ENCODE assay signal across 9 cellular contexts in the genomic region with DNA sequence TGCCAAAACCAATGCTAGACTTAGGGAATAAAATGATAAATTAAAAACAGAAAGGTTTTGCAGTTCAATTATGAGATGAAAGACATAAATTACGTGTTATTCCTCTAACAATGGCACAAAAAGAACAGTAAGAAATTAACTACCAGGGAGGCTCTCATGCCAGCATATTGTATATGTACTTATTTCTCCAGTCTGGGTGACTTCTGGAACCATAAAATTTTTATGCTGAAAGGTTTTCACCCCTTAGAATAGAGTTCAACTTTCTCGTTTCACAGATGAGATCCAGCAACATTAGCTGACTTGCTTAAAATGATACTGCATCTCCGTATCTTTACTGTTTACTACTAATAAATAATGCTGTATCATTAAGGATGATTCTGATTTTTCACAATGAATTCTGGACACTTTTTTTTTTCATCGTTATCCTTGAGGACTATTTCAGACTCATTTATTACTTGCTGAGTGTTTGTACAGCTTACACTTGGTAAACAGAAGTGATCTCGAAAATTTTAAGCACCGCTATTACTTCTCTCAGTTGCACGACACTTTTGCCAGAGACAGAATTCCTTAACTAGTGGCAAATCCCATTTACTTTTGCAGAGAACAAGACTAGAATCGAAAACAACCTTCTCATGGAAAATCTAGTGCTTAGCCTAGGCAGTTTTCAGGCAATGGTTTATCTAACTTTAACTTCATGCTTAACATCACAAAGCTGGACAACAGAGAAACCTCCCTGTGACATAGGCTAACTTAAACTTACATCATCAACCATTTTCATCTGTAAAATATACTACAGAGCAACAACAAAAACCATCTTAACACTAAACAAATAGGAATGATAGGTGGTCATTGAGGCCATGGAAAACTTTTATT. TPM values are rescaled to one million over a fixed set of nuclear protein-coding genes. Genes with fewer than 3 reads are reported as not detected.
A peak's percentile ranks its signal among the peaks of the same experiment; 100 is the strongest.
DNase-seq lines count a peak whose midpoint lies in the region; TF ChIP-seq lines count a peak whose summit lies in the region.
"Had no signal": no experiment of that assay in that cellular context is flagged by ENCODE, and none has a peak within 500 bp of the region (broad histone marks: within the 10 kb centered on the region; RNA-seq: fewer than 3 reads in every experiment).

No MANE protein-coding gene starts in this region.

- peak overlapping the region; percentile 8 to 21 for H3K4me3 Mint-ChIP-seq in CD14-positive monocyte
- H3K4me3 Mint-ChIP-seq in IgD-negative memory B cell = peak overlapping the region in 2 of 4 donors; percentile 94

- H3K36me3 ChIP-seq in neural cell (ENCODE audit: insufficient read depth, low read length) = peaks cover 17% of the 10 kb centered on the region

- no peaks in the 10 kb centered on the region for H3K27me3 ChIP-seq in neural cell (ENCODE audit: insufficient read depth, low read depth, low read length)

- H3K27ac Mint-ChIP-seq in CD14-positive monocyte (peak overlapping the region in 4 of 7 donors; percentile 51 to 70 (median 69)), IgD-negative memory B cell (peak overlapping the region in 2 of 3 donors; percentile 55 to 76)

- H3K36me3 Mint-ChIP-seq in CD14-positive monocyte (peaks cover 34 to 43% of the 10 kb centered on the region in 2 donors), IgD-negative memory B cell (peaks cover 2% of the 10 kb centered on the region)

- H3F3A ChIP-seq in neural cell (ENCODE audit: insufficient read depth, low read length, poor library complexity, severe bottlenecking) = no peaks in the 10 kb centered on the region

- H3K4me2 ChIP-seq in neural cell (ENCODE audit: low read length) = peak overlapping the region; percentile 72

- no peak for TF ChIP-seq EP300 in neural cell (conservative IDR thresholded peaks at IDR 0.05; ENCODE audit: poor library complexity, severe bottlenecking)

- H3K27me3 Mint-ChIP-seq in CD14-positive monocyte (ENCODE audit: low read depth in 3 of 3) = peaks cover 0 to 2% (median 0%) of the 10 kb centered on the region in 3 donors
- no peaks in the 10 kb centered on the region for H3K27me3 Mint-ChIP-seq in IgD-negative memory B cell

- no peak for TF ChIP-seq RAD21 in neural cell (conservative IDR thresholded peaks at IDR 0.05)

- no peaks in the 10 kb centered on the region for H3K9me2 ChIP-seq in neural cell (ENCODE audit: insufficient read depth, low read length)

- H3K4me3 ChIP-seq in coronary artery (peak overlapping the region; percentile 81), neural cell (ENCODE audit: low read length) (peak overlapping the region; percentile 89)

- no peaks in the 10 kb centered on the region for H3K9me3 ChIP-seq in neural cell (ENCODE audit: low read length)

- intact Hi-C loops in CD14-positive monocyte (cut with micrococcal nuclease) = loop anchor here in 1 of 2 donors (10.0 kb wide), 1 partner anchor 231 kb away; a partner anchor contains a TSS

- no peaks in the 10 kb centered on the region for H3K9me3 Mint-ChIP-seq in CD14-positive monocyte
- no peaks in the 10 kb centered on the region for H3K9me3 Mint-ChIP-seq in IgD-negative memory B cell

- H4K20me1 ChIP-seq in neural cell (ENCODE audit: insufficient read depth) = peaks cover 11% of the 10 kb centered on the region

- H3K9ac ChIP-seq in neural cell (ENCODE audit: low read length) = no peak overlapping the region

- H3K4me1 Mint-ChIP-seq in CD14-positive monocyte (peaks cover 28% of the 10 kb centered on the region), IgD-negative memory B cell (peaks cover 22 to 33% (median 28%) of the 10 kb centered on the region in 3 donors)

- no peak overlapping the region for H2AFZ ChIP-seq in neural cell (ENCODE audit: low read depth, low read length)

- H3K27ac ChIP-seq in coronary artery (peak overlapping the region in 1 of 2 donors; percentile 71), neural cell (ENCODE audit: low read length) (no peak overlapping the region)

- TF ChIP-seq CTCF in CD14-positive monocyte (IDR thresholded peaks at IDR 0.05) = no peak
- no peak for TF ChIP-seq CTCF in coronary artery (IDR thresholded peaks at IDR 0.05)
- no peak for TF ChIP-seq CTCF in neural cell (IDR thresholded peaks at IDR 0.05; ENCODE audit: poor library complexity, severe bottlenecking)

- DNase-seq in CD14-positive monocyte (ENCODE audit: low spot score) (no peak), coronary artery (ENCODE audit: low spot score) (no peak), DMS114 treated with DMSO at 0.1 percent for 48 hours (lab: John Stamatoyannopoulos, UW; ENCODE audit: unreplicated experiment) (no peak), NCI-H524 (lab: John Stamatoyannopoulos, UW) (no peak), NCI-H2107 treated with DMSO at 0.1 percent for 48 hours (lab: John Stamatoyannopoulos, UW; ENCODE audit: unreplicated experiment) (no peak)
- no peak for DNase-seq in effector CD8-positive, alpha-beta T cell (lab: John Stamatoyannopoulos, UW)
- DNase-seq: NCI-H446 treated with DMSO at 0.1 percent for 48 hours had no signal

- peaks cover 82% of the 10 kb centered on the region for H3K79me2 ChIP-seq in neural cell (replicated peaks; ENCODE audit: insufficient read depth, low read length)

TF ChIP-seq in neural cell, 6 proteins besides CTCF, POLR2A, EP300 and RAD21:
- TF ChIP-seq POLR2AphosphoS5 (IDR thresholded peaks at IDR 0.05) (no peak), SMC3 (conservative IDR thresholded peaks at IDR 0.05; ENCODE audit: poor library complexity) (no peak), MXI1 (conservative IDR thresholded peaks at IDR 0.05; ENCODE audit: poor library complexity, severe bottlenecking) (no peak), EZH2 (IDR thresholded peaks at IDR 0.05; ENCODE audit: borderline replicate concordance, insufficient read depth, low read length, poor library complexity, severe bottlenecking) (no peak)
- TF ChIP-seq, protein P1, sequence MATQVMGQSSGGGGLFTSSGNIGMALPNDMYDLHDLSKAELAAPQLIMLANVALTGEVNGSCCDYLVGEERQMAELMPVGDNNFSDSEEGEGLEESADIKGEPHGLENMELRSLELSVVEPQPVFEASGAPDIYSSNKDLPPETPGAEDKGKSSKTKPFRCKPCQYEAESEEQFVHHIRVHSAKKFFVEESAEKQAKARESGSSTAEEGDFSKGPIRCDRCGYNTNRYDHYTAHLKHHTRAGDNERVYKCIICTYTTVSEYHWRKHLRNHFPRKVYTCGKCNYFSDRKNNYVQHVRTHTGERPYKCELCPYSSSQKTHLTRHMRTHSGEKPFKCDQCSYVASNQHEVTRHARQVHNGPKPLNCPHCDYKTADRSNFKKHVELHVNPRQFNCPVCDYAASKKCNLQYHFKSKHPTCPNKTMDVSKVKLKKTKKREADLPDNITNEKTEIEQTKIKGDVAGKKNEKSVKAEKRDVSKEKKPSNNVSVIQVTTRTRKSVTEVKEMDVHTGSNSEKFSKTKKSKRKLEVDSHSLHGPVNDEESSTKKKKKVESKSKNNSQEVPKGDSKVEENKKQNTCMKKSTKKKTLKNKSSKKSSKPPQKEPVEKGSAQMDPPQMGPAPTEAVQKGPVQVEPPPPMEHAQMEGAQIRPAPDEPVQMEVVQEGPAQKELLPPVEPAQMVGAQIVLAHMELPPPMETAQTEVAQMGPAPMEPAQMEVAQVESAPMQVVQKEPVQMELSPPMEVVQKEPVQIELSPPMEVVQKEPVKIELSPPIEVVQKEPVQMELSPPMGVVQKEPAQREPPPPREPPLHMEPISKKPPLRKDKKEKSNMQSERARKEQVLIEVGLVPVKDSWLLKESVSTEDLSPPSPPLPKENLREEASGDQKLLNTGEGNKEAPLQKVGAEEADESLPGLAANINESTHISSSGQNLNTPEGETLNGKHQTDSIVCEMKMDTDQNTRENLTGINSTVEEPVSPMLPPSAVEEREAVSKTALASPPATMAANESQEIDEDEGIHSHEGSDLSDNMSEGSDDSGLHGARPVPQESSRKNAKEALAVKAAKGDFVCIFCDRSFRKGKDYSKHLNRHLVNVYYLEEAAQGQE (IDR thresholded peaks at IDR 0.05; ENCODE audit: borderline replicate concordance) = no peak

RNA-seq across cellular contexts. Expression of a gene that starts 2.7 kb away (rescaled TPM):
- 10 to 100 TPM in 1 of 2 donors, 1 to 10 TPM in 1; 7.6 to 15.8 TPM for polyA plus RNA-seq in CD14-positive monocyte
- polyA plus RNA-seq in IgD-negative memory B cell = 61.0 TPM
- 174 and 194 TPM in 2 replicates for polyA plus RNA-seq in neural cell
- 118 and 138 TPM in 2 replicates for polyA minus RNA-seq in neural cell

RNA-seq across cellular contexts. Expression of a gene that starts 3.0 kb away (rescaled TPM):
- polyA plus RNA-seq in CD14-positive monocyte = under 1 TPM; 0.65 to 0.81 TPM
- polyA plus RNA-seq in IgD-negative memory B cell = 5.2 TPM
- 16.2 and 23.2 TPM in 2 replicates for polyA plus RNA-seq in neural cell
- polyA minus RNA-seq in neural cell = 22.6 TPM in 2 replicates

RNA-seq across cellular contexts. Expression of a gene that starts 23.4 kb away (rescaled TPM):
- 1 to 10 TPM; 2.5 to 5.4 TPM for polyA plus RNA-seq in CD14-positive monocyte
- polyA plus RNA-seq in IgD-negative memory B cell = 13.6 TPM
- polyA plus RNA-seq in neural cell = 38.3 and 41.5 TPM in 2 replicates
- polyA minus RNA-seq in neural cell = 47.0 and 48.2 TPM in 2 replicates
